In genomic region chr2:199572571-199572970, GRCh38 we compare ENCODE assay signal across 19 cellular contexts.
"Had no signal": no experiment of that assay in that cellular context is flagged by ENCODE, and none has a peak within 500 bp of the region (broad histone marks: within the 10 kb centered on the region; RNA-seq: fewer than 3 reads in every experiment).

No MANE protein-coding gene starts in this region.

- H3K27ac Mint-ChIP-seq: immature natural killer cell; natural killer cell; stimulated activated effector memory CD8-positive, alpha-beta T cell treated with anti-CD3 and anti-CD28 coated beads, Interleukin-12 subunit alpha, Interleukin-12 subunit beta, amount 100 ng/mL, for 72 hours; type B pancreatic cell had no signal

- H3K36me3 Mint-ChIP-seq: immature natural killer cell; natural killer cell; stimulated activated effector memory CD8-positive, alpha-beta T cell treated with anti-CD3 and anti-CD28 coated beads, Interleukin-12 subunit alpha, Interleukin-12 subunit beta, amount 100 ng/mL, for 72 hours; type B pancreatic cell had no signal

- H3K4me1 Mint-ChIP-seq: immature natural killer cell; natural killer cell; stimulated activated effector memory CD8-positive, alpha-beta T cell treated with anti-CD3 and anti-CD28 coated beads, Interleukin-12 subunit alpha, Interleukin-12 subunit beta, amount 100 ng/mL, for 72 hours had no signal

- H3K4me3 Mint-ChIP-seq: immature natural killer cell; natural killer cell; stimulated activated effector memory CD8-positive, alpha-beta T cell treated with anti-CD3 and anti-CD28 coated beads, Interleukin-12 subunit alpha, Interleukin-12 subunit beta, amount 100 ng/mL, for 72 hours; type B pancreatic cell had no signal

- H3K9me3 Mint-ChIP-seq: natural killer cell; stimulated activated effector memory CD8-positive, alpha-beta T cell treated with anti-CD3 and anti-CD28 coated beads, Interleukin-12 subunit alpha, Interleukin-12 subunit beta, amount 100 ng/mL, for 72 hours; type B pancreatic cell had no signal

- H3K4me3 ChIP-seq: esophagus muscularis mucosa, lower lobe of right lung, pancreas, right lobe of liver, stomach, tibial artery had no signal

- DNase-seq: dermis blood vessel endothelial cell; effector memory CD4-positive, alpha-beta T cell; hypothalamus; immature natural killer cell; left ventricle myocardium superior; lower lobe of right lung; natural killer cell; pancreas; retina; right lobe of liver; stimulated activated CD4-positive, alpha-beta T cell treated with anti-CD3 and anti-CD28 coated beads, Interleukin-2, amount 100 ng/mL, for 24 hours; stimulated activated CD4-positive, alpha-beta T cell treated with anti-CD3 and anti-CD28 coated beads, Interleukin-4, amount 100 ng/mL, for 24 hours; stimulated activated naive CD4-positive, alpha-beta T cell treated with Interleukin-2 at 50 U/mL for 16 hours; stomach; tibial artery had no signal

- ATAC-seq: left ventricle myocardium superior; lower lobe of right lung; natural killer cell; pancreas; right lobe of liver; stimulated activated effector memory CD8-positive, alpha-beta T cell treated with anti-CD3 and anti-CD28 coated beads, Interleukin-12 subunit alpha, Interleukin-12 subunit beta, amount 100 ng/mL, for 72 hours had no signal

- H3K27ac ChIP-seq: esophagus muscularis mucosa, lower lobe of right lung, neutrophil, pancreas, right lobe of liver, stomach, tibial artery had no signal

- H3K9me3 ChIP-seq: esophagus muscularis mucosa, lower lobe of right lung, neutrophil, pancreas, right lobe of liver, stomach, tibial artery had no signal

- H3K4me1 ChIP-seq: esophagus muscularis mucosa, lower lobe of right lung, pancreas, right lobe of liver, stomach, tibial artery had no signal

- H3K36me3 ChIP-seq: esophagus muscularis mucosa, lower lobe of right lung, neutrophil, pancreas, right lobe of liver, stomach, tibial artery had no signal

- H3K27me3 ChIP-seq: esophagus muscularis mucosa, neutrophil, pancreas, right lobe of liver, stomach, tibial artery had no signal
